In genomic region chrX:67426946-67427345, GRCh38 we compare ENCODE assay signal across 35 cellular contexts.
"Had no signal": no experiment of that assay in that cellular context is flagged by ENCODE, and none has a peak within 500 bp of the region (broad histone marks: within the 10 kb centered on the region; RNA-seq: fewer than 3 reads in every experiment).

No MANE protein-coding gene starts in this region.

- H3K27me3 ChIP-seq: body of pancreas, brain microvascular endothelial cell had no signal

- H3K9me3 ChIP-seq: adrenal gland, body of pancreas had no signal

- H3K4me3 Mint-ChIP-seq: activated B cell treated with CpG ODN at 0.5 μM for 24 hours; activated CD4-positive, alpha-beta memory T cell treated with anti-CD3 and anti-CD28 coated beads, Interleukin-2, amount 10 ng/mL, durations not matched to agents 7 days and 5 days; activated CD4-positive, alpha-beta T cell treated with anti-CD3 and anti-CD28 coated beads, Interleukin-2, amount 10 ng/mL, durations not matched to agents 7 days and 5 days; activated CD8-positive, alpha-beta memory T cell treated with anti-CD3 and anti-CD28 coated beads, Interleukin-2, amount 10 ng/mL, durations not matched to agents 7 days and 5 days; activated CD8-positive, alpha-beta T cell treated with anti-CD3 and anti-CD28 coated beads, Interleukin-2, amount 10 ng/mL, durations not matched to agents 7 days and 5 days; activated naive CD4-positive, alpha-beta T cell treated with anti-CD3 and anti-CD28 coated beads for 36 hours; activated naive CD8-positive, alpha-beta T cell treated with anti-CD3 and anti-CD28 coated beads for 36 hours; activated T-cell treated with anti-CD3 and anti-CD28 coated beads, Interleukin-2, amount 50 U/mL, for 24 hours; T-helper 1 cell treated with Interleukin-12 subunit alpha and Interleukin-12 subunit beta and Interleukin-4 antibody, amounts not matched to agents 30 μg/mL and 1 μg/mL, for 36 hours; T-helper 2 cell treated with Interferon-gamma antibody and Interleukin-4, amounts not matched to agents 5 μg/mL and 100 μg/mL, for 36 hours had no signal

- H3K27me3 Mint-ChIP-seq: activated B cell treated with CpG ODN at 0.5 μM for 24 hours; activated CD4-positive, alpha-beta memory T cell treated with anti-CD3 and anti-CD28 coated beads, Interleukin-2, amount 10 ng/mL, durations not matched to agents 7 days and 5 days; activated CD4-positive, alpha-beta T cell treated with anti-CD3 and anti-CD28 coated beads, Interleukin-2, amount 10 ng/mL, durations not matched to agents 7 days and 5 days; activated CD8-positive, alpha-beta memory T cell treated with anti-CD3 and anti-CD28 coated beads, Interleukin-2, amount 10 ng/mL, durations not matched to agents 7 days and 5 days; activated naive CD8-positive, alpha-beta T cell treated with anti-CD3 and anti-CD28 coated beads for 36 hours had no signal

- H3K36me3 ChIP-seq: adrenal gland, brain microvascular endothelial cell, breast epithelium had no signal

- H3K27ac ChIP-seq: adrenal gland, body of pancreas, brain microvascular endothelial cell, breast epithelium, VCaP had no signal

- DNase-seq: activated B cell treated with CpG ODN at 0.5 μM for 24 hours; activated CD4-positive, alpha-beta memory T cell treated with anti-CD3 and anti-CD28 coated beads, Interleukin-2, amount 10 ng/mL, durations not matched to agents 7 days and 5 days; activated CD4-positive, alpha-beta T cell treated with anti-CD3 and anti-CD28 coated beads for 4 hours; activated CD4-positive, alpha-beta T cell treated with anti-CD3 and anti-CD28 coated beads, Interleukin-2, amount 10 ng/mL, durations not matched to agents 7 days and 5 days; activated CD4-positive, alpha-beta T cell treated with anti-CD3 and anti-CD28 coated beads, Interleukin-2, amount 50 U/mL, for 48 hours; activated CD4-positive, CD25-positive, alpha-beta regulatory T cell treated with anti-CD3 and anti-CD28 coated beads, Interleukin-2, amount 50 U/mL, for 72 hours; activated CD8-positive, alpha-beta memory T cell treated with anti-CD3 and anti-CD28 coated beads for 24 hours; activated CD8-positive, alpha-beta memory T cell treated with anti-CD3 and anti-CD28 coated beads, Interleukin-2, amount 10 ng/mL, durations not matched to agents 7 days and 5 days; activated CD8-positive, alpha-beta memory T cell treated with anti-CD3 and anti-CD28 coated beads, Interleukin-2, amount 50 U/mL, for 48 hours; activated CD8-positive, alpha-beta T cell treated with anti-CD3 and anti-CD28 coated beads, Interleukin-2, amount 10 ng/mL, durations not matched to agents 7 days and 5 days; activated effector memory CD4-positive, alpha-beta T cell treated with anti-CD3 and anti-CD28 coated beads, Interleukin-2, amount 50 U/mL, for 16 hours; activated gamma-delta T cell treated with Interleukin-2 at 50 U/mL for 16 hours; activated naive CD4-positive, alpha-beta T cell; activated naive CD4-positive, alpha-beta T cell treated with anti-CD3 and anti-CD28 coated beads for 36 hours; activated naive CD4-positive, alpha-beta T cell treated with anti-CD3 and anti-CD28 coated beads, Interleukin-2, amount 50 U/mL, for 16 hours; activated naive CD8-positive, alpha-beta T cell treated with anti-CD3 and anti-CD28 coated beads for 36 hours; activated T-cell treated with anti-CD3 and anti-CD28 coated beads, Interleukin-2, amount 50 U/mL, for 24 hours; activated T-cell treated with anti-CD3 and anti-CD28 coated beads, Interleukin-2, amount 50 U/mL, for 48 hours; adrenal gland; amniotic stem cell; aorta; body of pancreas; brain microvascular endothelial cell; central memory CD4-positive, alpha-beta T cell; SW 1271; T-helper 1 cell; T-helper 2 cell; T-helper 9 cell had no signal

- H3K4me1 ChIP-seq: adrenal gland, body of pancreas, breast epithelium had no signal

- H3K4me1 Mint-ChIP-seq: activated B cell treated with CpG ODN at 0.5 μM for 24 hours; activated CD4-positive, alpha-beta memory T cell treated with anti-CD3 and anti-CD28 coated beads, Interleukin-2, amount 10 ng/mL, durations not matched to agents 7 days and 5 days; activated CD4-positive, alpha-beta T cell treated with anti-CD3 and anti-CD28 coated beads, Interleukin-2, amount 10 ng/mL, durations not matched to agents 7 days and 5 days; activated CD8-positive, alpha-beta memory T cell treated with anti-CD3 and anti-CD28 coated beads, Interleukin-2, amount 10 ng/mL, durations not matched to agents 7 days and 5 days; activated naive CD8-positive, alpha-beta T cell treated with anti-CD3 and anti-CD28 coated beads for 36 hours had no signal

- FAIRE-seq: astrocyte, TTC549 had no signal

- ATAC-seq: activated CD8-positive, alpha-beta memory T cell treated with anti-CD3 and anti-CD28 coated beads, Interleukin-2, amount 10 ng/mL, durations not matched to agents 7 days and 5 days; activated CD8-positive, alpha-beta T cell treated with anti-CD3 and anti-CD28 coated beads, Interleukin-2, amount 10 ng/mL, durations not matched to agents 7 days and 5 days; activated naive CD4-positive, alpha-beta T cell treated with anti-CD3 and anti-CD28 coated beads, Interleukin-2, amount 50 U/mL, for 72 hours; body of pancreas had no signal

- H3K4me3 ChIP-seq: adrenal gland, body of pancreas, breast epithelium had no signal

- H3K27ac Mint-ChIP-seq: activated B cell treated with CpG ODN at 0.5 μM for 24 hours; activated CD4-positive, alpha-beta memory T cell treated with anti-CD3 and anti-CD28 coated beads, Interleukin-2, amount 10 ng/mL, durations not matched to agents 7 days and 5 days; activated CD4-positive, alpha-beta T cell treated with anti-CD3 and anti-CD28 coated beads, Interleukin-2, amount 10 ng/mL, durations not matched to agents 7 days and 5 days; activated CD8-positive, alpha-beta memory T cell treated with anti-CD3 and anti-CD28 coated beads, Interleukin-2, amount 10 ng/mL, durations not matched to agents 7 days and 5 days; activated CD8-positive, alpha-beta T cell treated with anti-CD3 and anti-CD28 coated beads, Interleukin-2, amount 10 ng/mL, durations not matched to agents 7 days and 5 days; activated naive CD4-positive, alpha-beta T cell treated with anti-CD3 and anti-CD28 coated beads for 36 hours; activated naive CD4-positive, alpha-beta T cell treated with anti-CD3 and anti-CD28 coated beads, Interleukin-2, amount 50 U/mL, for 72 hours; activated naive CD8-positive, alpha-beta T cell treated with anti-CD3 and anti-CD28 coated beads for 36 hours; activated T-cell treated with anti-CD3 and anti-CD28 coated beads, Interleukin-2, amount 50 U/mL, for 24 hours; T-helper 1 cell treated with Interleukin-12 subunit alpha and Interleukin-12 subunit beta and Interleukin-4 antibody, amounts not matched to agents 30 μg/mL and 1 μg/mL, for 36 hours; T-helper 2 cell treated with Interferon-gamma antibody and Interleukin-4, amounts not matched to agents 5 μg/mL and 100 μg/mL, for 36 hours had no signal
